ENCODE assay signal across 34 cellular contexts in the genomic region with DNA sequence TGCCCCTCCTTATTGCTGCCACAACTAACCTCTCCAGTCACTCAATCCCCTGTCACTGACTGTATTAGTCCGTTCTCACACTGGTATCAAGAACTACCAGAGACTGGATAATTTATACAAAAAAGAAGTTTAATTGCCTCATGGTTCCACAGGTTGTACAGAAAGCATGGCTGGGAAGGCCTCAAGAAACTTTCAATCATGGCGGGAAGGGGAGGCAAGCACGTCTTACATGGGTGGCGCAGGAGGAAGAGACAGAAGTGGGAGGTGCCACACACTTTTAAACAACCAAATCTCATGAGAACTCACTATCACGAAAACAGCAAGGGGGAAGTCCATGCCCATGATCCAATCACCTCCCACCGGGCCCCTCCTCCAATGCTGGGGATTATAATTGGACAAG.
"Had no signal": no experiment of that assay in that cellular context is flagged by ENCODE, and none has a peak within 500 bp of the region (broad histone marks: within the 10 kb centered on the region; RNA-seq: fewer than 3 reads in every experiment).

No MANE protein-coding gene starts in this region.

- H3K4me3 ChIP-seq: ascending aorta, breast epithelium, cardiac muscle cell, colonic mucosa, esophagus muscularis mucosa, gastrocnemius medialis, heart right ventricle had no signal

- H3K27ac Mint-ChIP-seq: activated CD4-positive, alpha-beta memory T cell treated with anti-CD3 and anti-CD28 coated beads for 36 hours; activated CD4-positive, alpha-beta T cell treated with anti-CD3 and anti-CD28 coated beads for 36 hours; activated CD4-positive, alpha-beta T cell treated with anti-CD3 and anti-CD28 coated beads, Interleukin-2, amount 10 ng/mL, durations not matched to agents 24 days and 14 days; activated CD8-positive, alpha-beta memory T cell treated with anti-CD3 and anti-CD28 coated beads, Interleukin-2, amount 10 ng/mL, durations not matched to agents 7 days and 5 days; activated CD8-positive, alpha-beta T cell treated with anti-CD3 and anti-CD28 coated beads, Interleukin-2, amount 10 ng/mL, durations not matched to agents 7 days and 5 days; activated naive CD4-positive, alpha-beta T cell treated with anti-CD3 and anti-CD28 coated beads, Interleukin-2, amount 10 ng/mL, durations not matched to agents 7 days and 5 days; activated naive CD4-positive, alpha-beta T cell treated with anti-CD3 and anti-CD28 coated beads, Interleukin-2, amount 50 U/mL, for 72 hours; activated naive CD8-positive, alpha-beta T cell treated with anti-CD3 and anti-CD28 coated beads, Interleukin-2, amount 10 ng/mL, durations not matched to agents 7 days and 5 days; activated T-cell treated with anti-CD3 and anti-CD28 coated beads, Interleukin-2, amount 50 U/mL, for 24 hours; activated T-cell treated with anti-CD3 and anti-CD28 coated beads, Interleukin-2, amount 50 U/mL, for 72 hours; brain; endodermal cell; T-helper 17 cell; T-helper 2 cell treated with Interferon-gamma antibody and Interleukin-4, amounts not matched to agents 5 μg/mL and 100 μg/mL, for 36 hours had no signal

- H3K9me3 Mint-ChIP-seq: activated CD4-positive, alpha-beta memory T cell treated with anti-CD3 and anti-CD28 coated beads for 36 hours; activated CD4-positive, alpha-beta T cell treated with anti-CD3 and anti-CD28 coated beads, Interleukin-2, amount 10 ng/mL, durations not matched to agents 24 days and 14 days; activated naive CD4-positive, alpha-beta T cell treated with anti-CD3 and anti-CD28 coated beads, Interleukin-2, amount 10 ng/mL, durations not matched to agents 7 days and 5 days; activated naive CD4-positive, alpha-beta T cell treated with anti-CD3 and anti-CD28 coated beads, Interleukin-2, amount 50 U/mL, for 72 hours; activated T-cell treated with anti-CD3 and anti-CD28 coated beads, Interleukin-2, amount 50 U/mL, for 24 hours; activated T-cell treated with anti-CD3 and anti-CD28 coated beads, Interleukin-2, amount 50 U/mL, for 72 hours; endodermal cell; T-helper 2 cell treated with Interferon-gamma antibody and Interleukin-4, amounts not matched to agents 5 μg/mL and 100 μg/mL, for 36 hours had no signal

- H3K27me3 Mint-ChIP-seq: activated CD4-positive, alpha-beta memory T cell treated with anti-CD3 and anti-CD28 coated beads for 36 hours; activated CD4-positive, alpha-beta T cell treated with anti-CD3 and anti-CD28 coated beads for 36 hours; activated CD4-positive, alpha-beta T cell treated with anti-CD3 and anti-CD28 coated beads, Interleukin-2, amount 10 ng/mL, durations not matched to agents 24 days and 14 days; activated CD8-positive, alpha-beta memory T cell treated with anti-CD3 and anti-CD28 coated beads, Interleukin-2, amount 10 ng/mL, durations not matched to agents 7 days and 5 days; activated T-cell treated with anti-CD3 and anti-CD28 coated beads, Interleukin-2, amount 50 U/mL, for 24 hours; brain; T-helper 17 cell had no signal

- H3K9me3 ChIP-seq: ascending aorta, breast epithelium, colonic mucosa, esophagus muscularis mucosa, gastrocnemius medialis, heart right ventricle had no signal

- DNase-seq: activated CD4-positive, alpha-beta memory T cell treated with anti-CD3 and anti-CD28 coated beads for 36 hours; activated CD4-positive, alpha-beta T cell treated with anti-CD3 and anti-CD28 coated beads for 36 hours; activated CD4-positive, alpha-beta T cell treated with anti-CD3 and anti-CD28 coated beads, Interleukin-2, amount 10 ng/mL, durations not matched to agents 24 days and 14 days; activated CD4-positive, CD25-positive, alpha-beta regulatory T cell; activated CD4-positive, CD25-positive, alpha-beta regulatory T cell treated with anti-CD3 and anti-CD28 coated beads, Interleukin-2, amount 50 U/mL, for 72 hours; activated CD8-positive, alpha-beta memory T cell treated with anti-CD3 and anti-CD28 coated beads, Interleukin-2, amount 10 ng/mL, durations not matched to agents 7 days and 5 days; activated CD8-positive, alpha-beta memory T cell treated with anti-CD3 and anti-CD28 coated beads, Interleukin-2, amount 50 U/mL, for 4 hours; activated CD8-positive, alpha-beta T cell treated with anti-CD3 and anti-CD28 coated beads, Interleukin-2, amount 10 ng/mL, durations not matched to agents 7 days and 5 days; activated gamma-delta T cell; activated naive CD4-positive, alpha-beta T cell; activated naive CD4-positive, alpha-beta T cell treated with anti-CD3 and anti-CD28 coated beads, Interleukin-2, amount 10 ng/mL, durations not matched to agents 7 days and 5 days; activated naive CD8-positive, alpha-beta T cell treated with anti-CD3 and anti-CD28 coated beads, Interleukin-2, amount 10 ng/mL, durations not matched to agents 7 days and 5 days; activated T-cell treated with anti-CD3 and anti-CD28 coated beads, Interleukin-2, amount 50 U/mL, for 24 hours; activated T-cell treated with anti-CD3 and anti-CD28 coated beads, Interleukin-2, amount 50 U/mL, for 72 hours; central memory CD4-positive, alpha-beta T cell; cerebellar nuclear complex; colonic mucosa; effector memory CD4-positive, alpha-beta T cell; endodermal cell; erythroblast; foreskin keratinocyte; gastrocnemius medialis; glutamatergic neuron; heart right ventricle; T-helper 1 cell; T-helper 17 cell; T1000 had no signal

- H3K36me3 ChIP-seq: ascending aorta, breast epithelium, cardiac muscle cell, colonic mucosa, esophagus muscularis mucosa, gastrocnemius medialis, heart right ventricle had no signal

- H3K4me3 Mint-ChIP-seq: activated CD4-positive, alpha-beta memory T cell treated with anti-CD3 and anti-CD28 coated beads for 36 hours; activated CD4-positive, alpha-beta T cell treated with anti-CD3 and anti-CD28 coated beads for 36 hours; activated CD4-positive, alpha-beta T cell treated with anti-CD3 and anti-CD28 coated beads, Interleukin-2, amount 10 ng/mL, durations not matched to agents 24 days and 14 days; activated CD8-positive, alpha-beta memory T cell treated with anti-CD3 and anti-CD28 coated beads, Interleukin-2, amount 10 ng/mL, durations not matched to agents 7 days and 5 days; activated CD8-positive, alpha-beta T cell treated with anti-CD3 and anti-CD28 coated beads, Interleukin-2, amount 10 ng/mL, durations not matched to agents 7 days and 5 days; activated naive CD4-positive, alpha-beta T cell treated with anti-CD3 and anti-CD28 coated beads, Interleukin-2, amount 10 ng/mL, durations not matched to agents 7 days and 5 days; activated naive CD8-positive, alpha-beta T cell treated with anti-CD3 and anti-CD28 coated beads, Interleukin-2, amount 10 ng/mL, durations not matched to agents 7 days and 5 days; activated T-cell treated with anti-CD3 and anti-CD28 coated beads, Interleukin-2, amount 50 U/mL, for 24 hours; activated T-cell treated with anti-CD3 and anti-CD28 coated beads, Interleukin-2, amount 50 U/mL, for 72 hours; endodermal cell; T-helper 17 cell; T-helper 2 cell treated with Interferon-gamma antibody and Interleukin-4, amounts not matched to agents 5 μg/mL and 100 μg/mL, for 36 hours had no signal

- ATAC-seq: activated CD4-positive, alpha-beta T cell treated with anti-CD3 and anti-CD28 coated beads for 36 hours; activated CD8-positive, alpha-beta memory T cell treated with anti-CD3 and anti-CD28 coated beads, Interleukin-2, amount 10 ng/mL, durations not matched to agents 7 days and 5 days; activated CD8-positive, alpha-beta T cell treated with anti-CD3 and anti-CD28 coated beads, Interleukin-2, amount 10 ng/mL, durations not matched to agents 7 days and 5 days; activated naive CD4-positive, alpha-beta T cell treated with anti-CD3 and anti-CD28 coated beads, Interleukin-2, amount 50 U/mL, for 72 hours; activated T-cell treated with anti-CD3 and anti-CD28 coated beads, Interleukin-2, amount 50 U/mL, for 72 hours; foreskin keratinocyte; gastrocnemius medialis; heart right ventricle; T-helper 17 cell had no signal

- H3K27me3 ChIP-seq: ascending aorta, breast epithelium, cardiac muscle cell, colonic mucosa, esophagus muscularis mucosa, foreskin keratinocyte, gastrocnemius medialis had no signal

- H3K36me3 Mint-ChIP-seq: activated naive CD4-positive, alpha-beta T cell treated with anti-CD3 and anti-CD28 coated beads, Interleukin-2, amount 50 U/mL, for 72 hours had no signal

- H3K27ac ChIP-seq: ascending aorta, breast epithelium, cardiac muscle cell, colonic mucosa, esophagus muscularis mucosa, foreskin keratinocyte, gastrocnemius medialis, heart right ventricle had no signal

- H3K4me1 ChIP-seq: breast epithelium, colonic mucosa had no signal
